ENCODE assay signal across 10 cellular contexts in the genomic region with DNA sequence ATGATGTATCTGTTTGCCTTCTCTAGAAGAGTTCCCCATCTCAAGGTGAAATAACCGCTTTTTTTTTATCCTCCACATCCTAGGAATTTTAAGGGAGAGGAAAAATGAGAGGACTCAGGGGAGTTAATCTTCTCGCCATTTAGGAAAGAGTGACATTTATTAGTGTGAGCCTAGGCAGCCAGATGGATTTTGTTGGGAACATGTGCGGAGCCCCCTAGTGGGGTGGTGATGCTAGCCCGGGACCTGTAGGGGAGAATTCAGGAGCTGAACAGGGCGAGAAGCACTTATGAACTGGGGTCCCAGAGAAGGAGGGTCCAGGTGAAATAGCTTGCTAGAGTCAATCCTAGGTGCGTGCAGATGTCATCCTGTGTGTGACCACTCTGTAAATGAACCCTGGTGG. TPM values are rescaled to one million over a fixed set of nuclear protein-coding genes. Genes with fewer than 3 reads are reported as not detected.
DNase-seq lines count a peak whose midpoint lies in the region; ATAC-seq, FAIRE-seq and TF ChIP-seq lines count a peak whose summit lies in the region.
"Had no signal": no experiment of that assay in that cellular context is flagged by ENCODE, and none has a peak within 500 bp of the region (broad histone marks: within the 10 kb centered on the region; RNA-seq: fewer than 3 reads in every experiment).

No MANE protein-coding gene starts in this region.

- no peak for TF ChIP-seq RAD21 in K562 (CRISPR knock-in tag; conservative IDR thresholded peaks at IDR 0.05 in 1 of 2, IDR thresholded peaks at IDR 0.05 in 1 of 2)

- H2AFZ ChIP-seq in K562 (ENCODE audit: low read depth, low read length) (no peak overlapping the region), osteoblast (ENCODE audit: low read length) (no peak overlapping the region)

- no peak overlapping the region for H3K4me3 ChIP-seq in K562
- H3K4me3 ChIP-seq in osteoblast (ENCODE audit: insufficient read depth, low read length), result no peak overlapping the region

- POLR2A ChIA-PET in K562 (lab: Yijun Ruan, JAX), result interaction anchor here (0.5 to 0.6 kb wide), 2 partner anchors 25 to 61 kb away, joined by 3 read pairs; no protein-coding TSS in a partner anchor

- H3K79me2 ChIP-seq in K562 (ENCODE audit: control insufficient read depth, insufficient read depth, low read length) (no peaks in the 10 kb centered on the region), osteoblast (ENCODE audit: insufficient read depth, low read length) (peaks cover 16% of the 10 kb centered on the region)

- CTCF ChIA-PET in K562 (lab: Yijun Ruan, JAX; ENCODE audit: low intra/inter-chr PET ratio), result no interaction called here

- H3K27ac ChIP-seq in K562 (ENCODE audit: extremely low read depth, low read depth, low read length) (no peak overlapping the region), osteoblast (ENCODE audit: low read depth, low read length) (no peak overlapping the region)

- no peak overlapping the region for H3K9ac ChIP-seq in K562 (ENCODE audit: insufficient read depth in 1 of 2, low read depth in 2 of 2, low read length in 2 of 2)

- ATAC-seq in K562, result peak; percentile 77

- in situ Hi-C loops in K562 (cut with MboI), result no loop called here

- TF ChIP-seq POLR2A in K562 (conservative IDR thresholded peaks at IDR 0.05), result no peak

- peak; percentile 37 to 51 (median 42); a peak in 3 of 6 replicates for TF ChIP-seq CTCF in K562 (IDR thresholded peaks at IDR 0.05 in 2 of 3, conservative IDR thresholded peaks at IDR 0.05 in 1 of 3; ENCODE audit: insufficient read depth in 2 of 3, low read depth in 1 of 3, low read length in 3 of 3)
- TF ChIP-seq CTCF in osteoblast (IDR thresholded peaks at IDR 0.05; ENCODE audit: extremely low read depth, low read depth, low read length), result peak; percentile 36

- BruUV-seq in K562 (replicated peaks; lab: Mats Ljungman, UMichigan), result no TSS peak

- intact Hi-C loops in K562 (cut with micrococcal nuclease), result no loop called here

- H3K36me3 ChIP-seq in K562 (ENCODE audit: control insufficient read depth, insufficient read depth, low read length) (peaks cover 25% of the 10 kb centered on the region; the same call in 1 of the 3 replicates), osteoblast (ENCODE audit: insufficient read depth, low read length) (peaks cover 13% of the 10 kb centered on the region)

- peaks cover 3% of the 10 kb centered on the region; the same call in 1 of the 2 replicates for H4K20me1 ChIP-seq in K562 (replicated peaks; ENCODE audit: control insufficient read depth, insufficient read depth, low read length)
- H4K20me1 ChIP-seq in osteoblast (ENCODE audit: insufficient read depth, low read length), result peaks cover 28% of the 10 kb centered on the region

- DNase-seq in NCI-H345 (lab: John Stamatoyannopoulos, UW) (peak; percentile 5), NCI-H345 treated with DMSO at 0.1 percent for 48 hours (lab: John Stamatoyannopoulos, UW; ENCODE audit: unreplicated experiment) (no peak), HuH-7 (ENCODE audit: low spot score) (peak; percentile 79), K562 (ENCODE audit: extremely low read depth in 1 of 4, low spot score in 3 of 4) (peak in 3 of 4 experiments; percentile 31 to 57 (median 57)), osteoblast (ENCODE audit: insufficient read length, low spot score, missing footprints) (peak; percentile 81), NCI-H526 treated with DMSO at 0.1 percent for 48 hours (lab: John Stamatoyannopoulos, UW) (no peak), NCI-H146 (lab: John Stamatoyannopoulos, UW) (no peak)
- no peak for DNase-seq in activated CD4-positive, alpha-beta T cell treated with anti-CD3 and anti-CD28 coated beads, Interleukin-2, amount 50 U/mL, for 48 hours
- DNase-seq: kidney glomerular epithelial cell, NCI-H2081 had no signal

- no peaks in the 10 kb centered on the region for H3K9me1 ChIP-seq in K562 (ENCODE audit: control insufficient read depth, insufficient read depth, low read length)

- H3K27me3 ChIP-seq in K562 (ENCODE audit: control insufficient read depth in 2 of 2, insufficient read depth in 2 of 2, low read length in 2 of 2), result no peaks in the 10 kb centered on the region
- no peaks in the 10 kb centered on the region for H3K27me3 ChIP-seq in osteoblast (ENCODE audit: insufficient read depth, low read length)

- H3K9me3 ChIP-seq in K562 (replicated peaks; ENCODE audit: control insufficient read depth, insufficient read depth, low read depth, low read length) (no peaks in the 10 kb centered on the region), osteoblast (ENCODE audit: low read depth, low read length) (no peaks in the 10 kb centered on the region)

- 66% methylated on average over 6 of the region's 6 CpGs for WGBS in K562 (ENCODE audit: insufficient coverage, low coverage, missing lambda C conversion rate)

- TF ChIP-seq EP300 in K562 (IDR thresholded peaks at IDR 0.05; ENCODE audit: low read length), result no peak

- no peak overlapping the region for H3K4me2 ChIP-seq in K562 (ENCODE audit: insufficient read depth, low read length)
- H3K4me2 ChIP-seq in osteoblast (ENCODE audit: insufficient read depth, low read length), result no peak overlapping the region

- H3K4me1 ChIP-seq in K562 (replicated peaks in 1 of 2; ENCODE audit: control insufficient read depth in 2 of 2, insufficient read depth in 2 of 2, low read length in 2 of 2) (peaks cover 5 to 8% of the 10 kb centered on the region in 2 experiments; a peak in 4 of 5 replicates), osteoblast (ENCODE audit: insufficient read depth, low read length) (no peaks in the 10 kb centered on the region)

- peak; percentile 32 for FAIRE-seq in K562 (lab: Jason Lieb, UNC)

TF ChIP-seq in K562, 482 proteins besides CTCF, POLR2A, EP300 and RAD21 (continues in another document):
- TF ChIP-seq, protein P1, sequence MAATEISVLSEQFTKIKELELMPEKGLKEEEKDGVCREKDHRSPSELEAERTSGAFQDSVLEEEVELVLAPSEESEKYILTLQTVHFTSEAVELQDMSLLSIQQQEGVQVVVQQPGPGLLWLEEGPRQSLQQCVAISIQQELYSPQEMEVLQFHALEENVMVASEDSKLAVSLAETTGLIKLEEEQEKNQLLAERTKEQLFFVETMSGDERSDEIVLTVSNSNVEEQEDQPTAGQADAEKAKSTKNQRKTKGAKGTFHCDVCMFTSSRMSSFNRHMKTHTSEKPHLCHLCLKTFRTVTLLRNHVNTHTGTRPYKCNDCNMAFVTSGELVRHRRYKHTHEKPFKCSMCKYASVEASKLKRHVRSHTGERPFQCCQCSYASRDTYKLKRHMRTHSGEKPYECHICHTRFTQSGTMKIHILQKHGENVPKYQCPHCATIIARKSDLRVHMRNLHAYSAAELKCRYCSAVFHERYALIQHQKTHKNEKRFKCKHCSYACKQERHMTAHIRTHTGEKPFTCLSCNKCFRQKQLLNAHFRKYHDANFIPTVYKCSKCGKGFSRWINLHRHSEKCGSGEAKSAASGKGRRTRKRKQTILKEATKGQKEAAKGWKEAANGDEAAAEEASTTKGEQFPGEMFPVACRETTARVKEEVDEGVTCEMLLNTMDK (IDR thresholded peaks at IDR 0.05; ENCODE audit: borderline replicate concordance, insufficient read depth, low read depth, low read length, poor library complexity, severe bottlenecking), result peak; percentile 70
- no peak for TF ChIP-seq DMBX1 (CRISPR knock-in tag; IDR thresholded peaks at IDR 0.05; ENCODE audit: borderline replicate concordance)

RNA-seq across cellular contexts. Expression of a gene that starts 10.7 kb away (rescaled TPM):
- 18.2 and 21.4 TPM in 2 replicates for total RNA-seq in K562 (2011; cell fraction: chromatin; rRNA removed; ENCODE audit: low replicate concordance)
- total RNA-seq in K562 (2011; cell fraction: nucleolus; rRNA removed), result 21.4 and 22.8 TPM in 2 replicates
- 21.7 and 23.7 TPM in 2 replicates for total RNA-seq in K562 (2011; cell fraction: nucleoplasm; rRNA removed)
- total RNA-seq in K562 (2014; rRNA removed) (4.4 and 6.6 TPM in 2 replicates), K562 (2014; rRNA removed; fragmentation: Illumina TruSeq; extraction: Trizol) (2.1 and 2.8 TPM in 2 replicates), K562 (2015; rRNA removed; fragmentation: Illumina TruSeq; extraction: Trizol) (3.7 and 4.1 TPM in 2 replicates), K562 (2021) (11.4 and 11.8 TPM in 2 replicates), osteoblast (6.2 TPM in 2 replicates)
- polyA plus RNA-seq in K562 (2011; rRNA removed) (6.5 and 7.2 TPM in 2 replicates), K562 (2014; fragmentation: Illumina TruSeq; extraction: Trizol) (3.1 and 3.8 TPM in 2 replicates), K562 (2014; fragmentation: Nextera tagmentation; extraction: Ambion mirVana) (under 1 TPM; 0.17 to 0.21 TPM), K562 (2014; rRNA removed) (5.7 and 6.9 TPM in 2 replicates)
- 5.1 and 11.4 TPM in 2 replicates for polyA plus RNA-seq in K562 (2011; cell fraction: cytosol; rRNA removed)
- polyA plus RNA-seq in K562 (2011; cell fraction: nucleus; rRNA removed), result 8.8 and 13.0 TPM in 2 replicates
- polyA plus RNA-seq in K562 (2012), result 5.1 and 7.5 TPM in 2 replicates
- 5.4 and 6.7 TPM in 2 replicates for polyA minus RNA-seq in K562 (2011; rRNA and poly(A)+ RNA removed)
- polyA minus RNA-seq in K562 (2011; cell fraction: cytosol; rRNA and poly(A)+ RNA removed), result 3.1 and 4.1 TPM in 2 replicates
- polyA minus RNA-seq in K562 (2011; cell fraction: nucleus; rRNA and poly(A)+ RNA removed), result 7.7 and 10.1 TPM in 2 replicates

RNA-seq across cellular contexts. Expression of a gene that starts 25.6 kb away (rescaled TPM):
- total RNA-seq in K562 (2011; cell fraction: chromatin; rRNA removed; ENCODE audit: low replicate concordance), result 0.09 TPM in 1 of 2 replicates, not detected in the other
- under 0.01 TPM in 1 of 2 replicates, not detected in the other for total RNA-seq in K562 (2011; cell fraction: nucleolus; rRNA removed)
- total RNA-seq in K562 (2011; cell fraction: nucleoplasm; rRNA removed), result 0.38 TPM in 1 of 2 replicates, not detected in the other
- total RNA-seq in K562 (2014; rRNA removed), result 0.04 TPM in 1 of 2 replicates, not detected in the other
- 0.03 TPM in 1 of 2 replicates, not detected in the other for total RNA-seq in K562 (2014; rRNA removed; fragmentation: Illumina TruSeq; extraction: Trizol)
- total RNA-seq in K562 (2015; rRNA removed; fragmentation: Illumina TruSeq; extraction: Trizol), result not detected in 2 replicates
- total RNA-seq in K562 (2021), result 0.07 TPM in 2 replicates
- not detected in 2 replicates for polyA plus RNA-seq in K562 (2011; rRNA removed)
- not detected in 2 replicates for polyA plus RNA-seq in K562 (2011; cell fraction: cytosol; rRNA removed)
- 0.03 TPM in 2 replicates for polyA plus RNA-seq in K562 (2011; cell fraction: nucleus; rRNA removed)
- polyA plus RNA-seq in K562 (2012), result 0.04 TPM in 1 of 2 replicates, not detected in the other
- 0.03 TPM in 1 of 2 replicates, not detected in the other for polyA plus RNA-seq in K562 (2014; fragmentation: Illumina TruSeq; extraction: Trizol)
- under 1 TPM in 1 of 2 experiments, not detected in 1; 0.03 TPM for polyA plus RNA-seq in K562 (2014; fragmentation: Nextera tagmentation; extraction: Ambion mirVana)
- polyA plus RNA-seq in K562 (2014; rRNA removed), result not detected in 2 replicates
- not detected in 2 replicates for polyA minus RNA-seq in K562 (2011; rRNA and poly(A)+ RNA removed)
- not detected in 2 replicates for polyA minus RNA-seq in K562 (2011; cell fraction: cytosol; rRNA and poly(A)+ RNA removed)
- polyA minus RNA-seq in K562 (2011; cell fraction: nucleus; rRNA and poly(A)+ RNA removed), result not detected in 2 replicates
- under 0.01 TPM in 1 of 2 replicates, not detected in the other for total RNA-seq in osteoblast

Comparison
In these comparisons a context has a peak if more than half of its experiments do, and no peak if none do; other contexts are left out.
1. DNase-seq: peak in NCI-H345 (single experiment), HuH-7 (single experiment), K562 (3 of 4) and osteoblast (single experiment); none in NCI-H345 treated with DMSO at 0.1 percent for 48 hours (single experiment), NCI-H526 treated with DMSO at 0.1 percent for 48 hours (single experiment), NCI-H146 (single experiment) and activated CD4-positive, alpha-beta T cell treated with anti-CD3 and anti-CD28 coated beads, Interleukin-2, amount 50 U/mL, for 48 hours (0 of 2).